2 cellular contexts compared by ENCODE assay signal in the genomic region with DNA sequence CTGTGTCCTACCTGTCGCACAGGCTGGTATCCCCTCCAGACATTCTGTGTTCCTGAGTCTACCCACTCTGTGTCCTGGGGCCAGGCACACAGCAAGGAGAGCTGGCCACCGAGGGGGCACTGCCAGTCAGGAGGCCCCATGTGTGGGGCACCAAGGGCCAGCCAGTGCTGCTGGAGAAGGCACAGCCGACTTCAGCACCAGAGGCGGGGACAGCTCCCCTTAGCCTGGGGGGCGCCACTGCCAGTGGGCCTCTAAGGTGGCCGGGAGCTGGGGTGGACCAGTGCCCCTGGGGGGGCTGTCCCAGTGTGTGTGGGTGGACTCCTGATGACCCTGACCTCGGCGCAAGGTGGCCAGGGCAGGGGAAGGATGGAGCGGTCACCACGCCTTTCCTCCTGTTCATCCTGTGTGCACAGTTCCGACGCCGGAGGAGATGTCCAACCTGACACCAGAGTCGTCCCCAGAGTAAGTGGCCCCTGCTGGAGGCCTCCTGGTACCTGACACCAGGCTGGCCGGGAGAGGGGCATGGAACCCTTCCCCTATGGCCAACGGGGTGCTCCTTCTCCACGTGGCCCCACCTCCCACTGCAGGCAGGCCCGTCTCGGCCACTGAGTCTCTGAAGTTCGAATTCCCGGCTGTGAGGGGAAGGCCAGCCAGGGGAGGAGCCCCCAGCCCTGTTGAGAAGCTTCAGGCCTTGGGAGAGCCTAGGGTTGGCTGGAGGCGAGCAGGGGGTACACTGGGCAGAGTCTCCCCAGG.
TF ChIP-seq lines count a peak whose summit lies in the region.

No MANE protein-coding gene starts in this region.

TF ChIP-seq in SK-N-SH, 30 proteins besides CTCF, POLR2A, EP300 and RAD21 (continued from another document):
- TF ChIP-seq, protein P1, sequence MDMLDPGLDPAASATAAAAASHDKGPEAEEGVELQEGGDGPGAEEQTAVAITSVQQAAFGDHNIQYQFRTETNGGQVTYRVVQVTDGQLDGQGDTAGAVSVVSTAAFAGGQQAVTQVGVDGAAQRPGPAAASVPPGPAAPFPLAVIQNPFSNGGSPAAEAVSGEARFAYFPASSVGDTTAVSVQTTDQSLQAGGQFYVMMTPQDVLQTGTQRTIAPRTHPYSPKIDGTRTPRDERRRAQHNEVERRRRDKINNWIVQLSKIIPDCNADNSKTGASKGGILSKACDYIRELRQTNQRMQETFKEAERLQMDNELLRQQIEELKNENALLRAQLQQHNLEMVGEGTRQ (IDR thresholded peaks at IDR 0.05; ENCODE audit: borderline replicate concordance, low read depth, low read length): no peak
- TF ChIP-seq, protein P2, sequence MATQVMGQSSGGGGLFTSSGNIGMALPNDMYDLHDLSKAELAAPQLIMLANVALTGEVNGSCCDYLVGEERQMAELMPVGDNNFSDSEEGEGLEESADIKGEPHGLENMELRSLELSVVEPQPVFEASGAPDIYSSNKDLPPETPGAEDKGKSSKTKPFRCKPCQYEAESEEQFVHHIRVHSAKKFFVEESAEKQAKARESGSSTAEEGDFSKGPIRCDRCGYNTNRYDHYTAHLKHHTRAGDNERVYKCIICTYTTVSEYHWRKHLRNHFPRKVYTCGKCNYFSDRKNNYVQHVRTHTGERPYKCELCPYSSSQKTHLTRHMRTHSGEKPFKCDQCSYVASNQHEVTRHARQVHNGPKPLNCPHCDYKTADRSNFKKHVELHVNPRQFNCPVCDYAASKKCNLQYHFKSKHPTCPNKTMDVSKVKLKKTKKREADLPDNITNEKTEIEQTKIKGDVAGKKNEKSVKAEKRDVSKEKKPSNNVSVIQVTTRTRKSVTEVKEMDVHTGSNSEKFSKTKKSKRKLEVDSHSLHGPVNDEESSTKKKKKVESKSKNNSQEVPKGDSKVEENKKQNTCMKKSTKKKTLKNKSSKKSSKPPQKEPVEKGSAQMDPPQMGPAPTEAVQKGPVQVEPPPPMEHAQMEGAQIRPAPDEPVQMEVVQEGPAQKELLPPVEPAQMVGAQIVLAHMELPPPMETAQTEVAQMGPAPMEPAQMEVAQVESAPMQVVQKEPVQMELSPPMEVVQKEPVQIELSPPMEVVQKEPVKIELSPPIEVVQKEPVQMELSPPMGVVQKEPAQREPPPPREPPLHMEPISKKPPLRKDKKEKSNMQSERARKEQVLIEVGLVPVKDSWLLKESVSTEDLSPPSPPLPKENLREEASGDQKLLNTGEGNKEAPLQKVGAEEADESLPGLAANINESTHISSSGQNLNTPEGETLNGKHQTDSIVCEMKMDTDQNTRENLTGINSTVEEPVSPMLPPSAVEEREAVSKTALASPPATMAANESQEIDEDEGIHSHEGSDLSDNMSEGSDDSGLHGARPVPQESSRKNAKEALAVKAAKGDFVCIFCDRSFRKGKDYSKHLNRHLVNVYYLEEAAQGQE (IDR thresholded peaks at IDR 0.05; ENCODE audit: low read depth, low read length): peak; percentile 89

TF ChIP-seq in SK-N-SH treated with all-trans-retinoic acid at 6 μM for 48 hours, 23 proteins besides CTCF, POLR2A, EP300 and RAD21 (continued from another document):
- TF ChIP-seq, protein P3, sequence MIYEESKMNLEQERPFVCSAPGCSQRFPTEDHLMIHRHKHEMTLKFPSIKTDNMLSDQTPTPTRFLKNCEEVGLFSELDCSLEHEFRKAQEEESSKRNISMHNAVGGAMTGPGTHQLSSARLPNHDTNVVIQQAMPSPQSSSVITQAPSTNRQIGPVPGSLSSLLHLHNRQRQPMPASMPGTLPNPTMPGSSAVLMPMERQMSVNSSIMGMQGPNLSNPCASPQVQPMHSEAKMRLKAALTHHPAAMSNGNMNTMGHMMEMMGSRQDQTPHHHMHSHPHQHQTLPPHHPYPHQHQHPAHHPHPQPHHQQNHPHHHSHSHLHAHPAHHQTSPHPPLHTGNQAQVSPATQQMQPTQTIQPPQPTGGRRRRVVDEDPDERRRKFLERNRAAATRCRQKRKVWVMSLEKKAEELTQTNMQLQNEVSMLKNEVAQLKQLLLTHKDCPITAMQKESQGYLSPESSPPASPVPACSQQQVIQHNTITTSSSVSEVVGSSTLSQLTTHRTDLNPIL (CRISPR knock-in tag; IDR thresholded peaks at IDR 0.05; ENCODE audit: low read depth): no peak
- TF ChIP-seq ZNF70 (CRISPR knock-in tag; IDR thresholded peaks at IDR 0.05): no peak
- no peak for TF ChIP-seq PPARA (CRISPR knock-in tag; IDR thresholded peaks at IDR 0.05; ENCODE audit: borderline replicate concordance)
- no peak for TF ChIP-seq OSR1 (CRISPR knock-in tag; IDR thresholded peaks at IDR 0.05)
- TF ChIP-seq SNAI2 (CRISPR knock-in tag; IDR thresholded peaks at IDR 0.05): no peak
- no peak for TF ChIP-seq ZC3H10 (CRISPR knock-in tag; IDR thresholded peaks at IDR 0.05)
- TF ChIP-seq RARB (CRISPR knock-in tag; IDR thresholded peaks at IDR 0.05): no peak
TF ChIP-seq in SK-N-SH treated with all-trans-retinoic acid at 6 μM for 48 hours: peak in this region for 0.
